8 cellular contexts compared by ENCODE assay signal in genomic region chr13:51849145-51850101, GRCh38. TPM values are rescaled to one million over a fixed set of nuclear protein-coding genes. Genes with fewer than 3 reads are reported as not detected.
DNase-seq lines count a peak whose midpoint lies in the region; ATAC-seq, FAIRE-seq and TF ChIP-seq lines count a peak whose summit lies in the region.

No MANE protein-coding gene starts in this region.

- H3K27ac ChIP-seq in 22Rv1 (peak overlapping the region; percentile 41), PC-9 (no peak overlapping the region), K562 (ENCODE audit: extremely low read depth, low read depth, low read length) (no peak overlapping the region)
- H3K27ac ChIP-seq in naive thymus-derived CD4-positive, alpha-beta T cell (ENCODE audit: low read depth, low read length) = no peak overlapping the region

- in situ Hi-C loops in K562 (cut with MboI) = no loop called here

- ATAC-seq in K562 (peak; percentile 91), GM21360 (IDR thresholded peaks at IDR 0.05; ENCODE audit: unreplicated experiment) (no peak), HG02938 (IDR thresholded peaks at IDR 0.05; ENCODE audit: unreplicated experiment) (no peak), HG03520 (IDR thresholded peaks at IDR 0.05; ENCODE audit: unreplicated experiment) (no peak)
- ATAC-seq in naive thymus-derived CD4-positive, alpha-beta T cell = peak; percentile 41

- BruUV-seq in PC-9 (replicated peaks; lab: Mats Ljungman, UMichigan) (no TSS peak), K562 (replicated peaks; lab: Mats Ljungman, UMichigan) (no TSS peak)

- peak in 1 of 2 experiments; percentile 39; a peak in 2 of 4 replicates for TF ChIP-seq RAD21 in K562 (CRISPR knock-in tag; conservative IDR thresholded peaks at IDR 0.05 in 1 of 2, IDR thresholded peaks at IDR 0.05 in 1 of 2)

- FAIRE-seq in GM12891 (lab: Jason Lieb, UNC) (peak; percentile 79), K562 (lab: Jason Lieb, UNC) (peak; percentile 29)

- H3K4me1 ChIP-seq in PC-9 (replicated peaks; ENCODE audit: insufficient read depth) = no peaks in the 10 kb centered on the region
- peaks cover 0 to 6% of the 10 kb centered on the region in 2 experiments; a peak in 3 of 5 replicates for H3K4me1 ChIP-seq in K562 (replicated peaks in 1 of 2; ENCODE audit: control insufficient read depth in 2 of 2, insufficient read depth in 2 of 2, low read length in 2 of 2)
- peaks cover 0 to 6% of the 10 kb centered on the region in 2 donors for H3K4me1 ChIP-seq in naive thymus-derived CD4-positive, alpha-beta T cell (ENCODE audit: control insufficient read depth in 2 of 2, insufficient read depth in 2 of 2, low read length in 2 of 2)

- no peaks in the 10 kb centered on the region for H3F3A ChIP-seq in PC-9 (ENCODE audit: insufficient read depth, low read depth)

- CTCF ChIA-PET in PC-9 (lab: Charles Lee) = no interaction called here
- CTCF ChIA-PET in K562 (lab: Yijun Ruan, JAX; ENCODE audit: low intra/inter-chr PET ratio) = no interaction called here
- CTCF ChIA-PET in naive thymus-derived CD4-positive, alpha-beta T cell (lab: Charles Lee) = interaction anchor here (0.6 to 1.3 kb wide), 3 partner anchors 34 to 37 kb away, joined by 3 to 5 read pairs (median 3); no protein-coding TSS in a partner anchor

- H3K4me2 ChIP-seq in PC-9 (no peak overlapping the region), K562 (ENCODE audit: insufficient read depth, low read length) (no peak overlapping the region)

- H4K20me1 ChIP-seq in PC-9 (ENCODE audit: insufficient read depth) (no peaks in the 10 kb centered on the region), K562 (replicated peaks; ENCODE audit: control insufficient read depth, insufficient read depth, low read length) (no peaks in the 10 kb centered on the region)

- no peak overlapping the region for H3K4me3 Mint-ChIP-seq in naive thymus-derived CD4-positive, alpha-beta T cell

- TF ChIP-seq POLR2A in GM12891 (IDR thresholded peaks at IDR 0.05; ENCODE audit: low read depth, low read length) (no peak), K562 (conservative IDR thresholded peaks at IDR 0.05) (no peak)

- H3K9me1 ChIP-seq in K562 (ENCODE audit: control insufficient read depth, insufficient read depth, low read length) = no peaks in the 10 kb centered on the region

- no peaks in the 10 kb centered on the region for H3K9me3 Mint-ChIP-seq in naive thymus-derived CD4-positive, alpha-beta T cell

- DNase-seq in GM12891 (ENCODE audit: insufficient read length, low spot score) = peak; percentile 39
- peak in 1 of 2 experiments; percentile 7 for DNase-seq in PC-9
- DNase-seq in K562 (ENCODE audit: extremely low read depth in 1 of 4, low spot score in 3 of 4) = peak; percentile 47 to 62 (median 58)
- peak in 3 of 9 donors; percentile 15 to 39 (median 27) for DNase-seq in naive thymus-derived CD4-positive, alpha-beta T cell

- intact Hi-C loops in PC-9 (cut with micrococcal nuclease; ENCODE audit: unreplicated experiment) = no loop called here
- intact Hi-C loops in K562 (cut with micrococcal nuclease) = loop anchor here (1.0 to 5.0 kb wide), 2 partner anchors 34 to 278 kb away; partner anchors contain the start of gene NEK5
- intact Hi-C loops in naive thymus-derived CD4-positive, alpha-beta T cell (cut with micrococcal nuclease) = loop anchor here (1.0 kb wide), 1 partner anchor 34 kb away; no protein-coding TSS in a partner anchor

- H3K4me3 ChIP-seq in PC-9 = no peak overlapping the region
- no peak overlapping the region for H3K4me3 ChIP-seq in K562
- no peak overlapping the region for H3K4me3 ChIP-seq in naive thymus-derived CD4-positive, alpha-beta T cell (ENCODE audit: low read length)

- H3K9ac ChIP-seq in K562 (ENCODE audit: insufficient read depth in 1 of 2, low read depth in 2 of 2, low read length in 2 of 2) = no peak overlapping the region

- no peaks in the 10 kb centered on the region for H3K36me3 Mint-ChIP-seq in naive thymus-derived CD4-positive, alpha-beta T cell

- H3K9me2 ChIP-seq in PC-9 (ENCODE audit: insufficient read depth) = no peaks in the 10 kb centered on the region

- peaks cover 7 to 16% (median 11%) of the 10 kb centered on the region in 5 donors for H3K27me3 Mint-ChIP-seq in naive thymus-derived CD4-positive, alpha-beta T cell

- no peaks in the 10 kb centered on the region for H3K79me2 ChIP-seq in PC-9 (ENCODE audit: low read depth)
- no peaks in the 10 kb centered on the region for H3K79me2 ChIP-seq in K562 (ENCODE audit: control insufficient read depth, insufficient read depth, low read length)

- H3K9me3 ChIP-seq in PC-9 (ENCODE audit: insufficient read depth, low read depth) (no peaks in the 10 kb centered on the region), K562 (replicated peaks; ENCODE audit: control insufficient read depth, insufficient read depth, low read depth, low read length) (no peaks in the 10 kb centered on the region)
- no peaks in the 10 kb centered on the region for H3K9me3 ChIP-seq in naive thymus-derived CD4-positive, alpha-beta T cell (ENCODE audit: control insufficient read depth in 2 of 3, low read length in 3 of 3)

- no peak overlapping the region for H2AFZ ChIP-seq in PC-9
- peak overlapping the region; percentile 62; the same call in 1 of the 2 replicates for H2AFZ ChIP-seq in K562 (ENCODE audit: low read depth, low read length)

- peaks cover 0 to 12% (median 7%) of the 10 kb centered on the region in 7 donors for H3K4me1 Mint-ChIP-seq in naive thymus-derived CD4-positive, alpha-beta T cell

- 0 out of 2 replicates have a peak, but pooled peaks cover 5% of the 10 kb centered on the region for H3K27me3 ChIP-seq in PC-9 (ENCODE audit: insufficient read depth, low read depth)
- no peaks in the 10 kb centered on the region for H3K27me3 ChIP-seq in K562 (ENCODE audit: control insufficient read depth in 2 of 2, insufficient read depth in 2 of 2, low read length in 2 of 2)
- no peaks in the 10 kb centered on the region for H3K27me3 ChIP-seq in naive thymus-derived CD4-positive, alpha-beta T cell (ENCODE audit: control insufficient read depth in 2 of 2, insufficient read depth in 2 of 2, low read length in 2 of 2)

- TF ChIP-seq CTCF in 22Rv1 (IDR thresholded peaks at IDR 0.05) (peak; percentile 81), PC-9 (conservative IDR thresholded peaks at IDR 0.05) (peak; percentile 52; the same call in 1 of the 2 replicates), K562 (IDR thresholded peaks at IDR 0.05 in 2 of 3, conservative IDR thresholded peaks at IDR 0.05 in 1 of 3; ENCODE audit: insufficient read depth in 2 of 3, low read depth in 1 of 3, low read length in 3 of 3) (peak; percentile 53 to 71 (median 56))

- POLR2A ChIA-PET in PC-9 (lab: Charles Lee; ENCODE audit: unreplicated experiment) (no interaction called here), K562 (lab: Yijun Ruan, JAX) (no interaction called here)
- POLR2A ChIA-PET in naive thymus-derived CD4-positive, alpha-beta T cell (lab: Charles Lee) = no interaction called here

- 49% methylated on average over 20 of the region's 21 CpGs for WGBS in K562 (ENCODE audit: insufficient coverage, low coverage, missing lambda C conversion rate)

- H3K27ac Mint-ChIP-seq in naive thymus-derived CD4-positive, alpha-beta T cell = peak overlapping the region in 2 of 9 donors; percentile 13 to 62

- no peak for TF ChIP-seq EP300 in K562 (IDR thresholded peaks at IDR 0.05; ENCODE audit: low read length)

- H3K36me3 ChIP-seq in PC-9 (ENCODE audit: low read depth) (no peaks in the 10 kb centered on the region), K562 (ENCODE audit: control insufficient read depth, insufficient read depth, low read length) (no peaks in the 10 kb centered on the region)
- no peaks in the 10 kb centered on the region for H3K36me3 ChIP-seq in naive thymus-derived CD4-positive, alpha-beta T cell (ENCODE audit: control insufficient read depth in 2 of 3, insufficient read depth in 3 of 3, low read length in 3 of 3)

RNA-seq across cellular contexts. Expression of gene TMEM272, which starts 4.4 kb away (rescaled TPM):
- not detected for polyA plus RNA-seq in GM12891 (2012; ENCODE audit: low read depth, missing spikeins)
- not detected in 2 replicates for total RNA-seq in PC-9 (2021)
- 0.30 and 0.48 TPM in 2 replicates for total RNA-seq in K562 (2011; cell fraction: chromatin; rRNA removed; ENCODE audit: low replicate concordance)
- total RNA-seq in K562 (2011; cell fraction: nucleolus; rRNA removed) = 0.13 and 0.17 TPM in 2 replicates
- 0.44 and 0.53 TPM in 2 replicates for total RNA-seq in K562 (2011; cell fraction: nucleoplasm; rRNA removed)
- 0.04 TPM in 1 of 2 replicates, not detected in the other for total RNA-seq in K562 (2014; rRNA removed)
- 0.04 and 0.06 TPM in 2 replicates for total RNA-seq in K562 (2014; rRNA removed; fragmentation: Illumina TruSeq; extraction: Trizol)
- 0.11 and 0.15 TPM in 2 replicates for total RNA-seq in K562 (2015; rRNA removed; fragmentation: Illumina TruSeq; extraction: Trizol)
- 0.09 and 0.16 TPM in 2 replicates for total RNA-seq in K562 (2021)
- polyA plus RNA-seq in K562 (2011; rRNA removed) = 0.04 and 0.07 TPM in 2 replicates
- 0.01 and 0.06 TPM in 2 replicates for polyA plus RNA-seq in K562 (2011; cell fraction: cytosol; rRNA removed)
- polyA plus RNA-seq in K562 (2011; cell fraction: nucleus; rRNA removed) = 0.40 and 0.91 TPM in 2 replicates
- 0.09 and 0.11 TPM in 2 replicates for polyA plus RNA-seq in K562 (2012)
- 0.06 and 0.15 TPM in 2 replicates for polyA plus RNA-seq in K562 (2014; fragmentation: Illumina TruSeq; extraction: Trizol)
- polyA plus RNA-seq in K562 (2014; fragmentation: Nextera tagmentation; extraction: Ambion mirVana) = under 1 TPM in 1 of 2 experiments, not detected in 1; 0.07 TPM
- 0.05 and 0.09 TPM in 2 replicates for polyA plus RNA-seq in K562 (2014; rRNA removed)
- polyA minus RNA-seq in K562 (2011; rRNA and poly(A)+ RNA removed) = 0.07 and 0.21 TPM in 2 replicates
- polyA minus RNA-seq in K562 (2011; cell fraction: cytosol; rRNA and poly(A)+ RNA removed) = not detected in 2 replicates
- 0.13 and 0.33 TPM in 2 replicates for polyA minus RNA-seq in K562 (2011; cell fraction: nucleus; rRNA and poly(A)+ RNA removed)
- total RNA-seq in naive thymus-derived CD4-positive, alpha-beta T cell = 10 to 100 TPM in 2 of 5 experiments, 1 to 10 TPM in 2, under 1 TPM in 1; 0.19 to 23.3 (median 5.9) TPM
- polyA plus RNA-seq in naive thymus-derived CD4-positive, alpha-beta T cell = under 1 TPM; 0.74 to 0.75 TPM

RNA-seq across cellular contexts. Expression of gene CCDC70, which starts 12.3 kb away (rescaled TPM):
- not detected for polyA plus RNA-seq in GM12891 (2012; ENCODE audit: low read depth, missing spikeins)
- total RNA-seq in PC-9 (2021) = not detected in 2 replicates
- total RNA-seq in K562 (2011; cell fraction: chromatin; rRNA removed; ENCODE audit: low replicate concordance) = not detected in 2 replicates
- not detected in 2 replicates for total RNA-seq in K562 (2011; cell fraction: nucleolus; rRNA removed)
- not detected in 2 replicates for total RNA-seq in K562 (2011; cell fraction: nucleoplasm; rRNA removed)
- total RNA-seq in K562 (2014; rRNA removed) = not detected in 2 replicates
- not detected in 2 replicates for total RNA-seq in K562 (2014; rRNA removed; fragmentation: Illumina TruSeq; extraction: Trizol)
- 0.19 TPM in 1 of 2 replicates, not detected in the other for total RNA-seq in K562 (2015; rRNA removed; fragmentation: Illumina TruSeq; extraction: Trizol)
- not detected in 2 replicates for total RNA-seq in K562 (2021)
- polyA plus RNA-seq in K562 (2011; rRNA removed) = not detected in 2 replicates
- not detected in 2 replicates for polyA plus RNA-seq in K562 (2011; cell fraction: cytosol; rRNA removed)
- polyA plus RNA-seq in K562 (2011; cell fraction: nucleus; rRNA removed) = not detected in 2 replicates
- 0.17 and 0.25 TPM in 2 replicates for polyA plus RNA-seq in K562 (2012)
- polyA plus RNA-seq in K562 (2014; fragmentation: Illumina TruSeq; extraction: Trizol) = not detected in 2 replicates
- polyA plus RNA-seq in K562 (2014; fragmentation: Nextera tagmentation; extraction: Ambion mirVana) = not detected
- polyA plus RNA-seq in K562 (2014; rRNA removed) = not detected in 2 replicates
- polyA minus RNA-seq in K562 (2011; rRNA and poly(A)+ RNA removed) = not detected in 2 replicates
- polyA minus RNA-seq in K562 (2011; cell fraction: cytosol; rRNA and poly(A)+ RNA removed) = not detected in 2 replicates
- polyA minus RNA-seq in K562 (2011; cell fraction: nucleus; rRNA and poly(A)+ RNA removed) = not detected in 2 replicates
- not detected for total RNA-seq in naive thymus-derived CD4-positive, alpha-beta T cell
- not detected for polyA plus RNA-seq in naive thymus-derived CD4-positive, alpha-beta T cell

RNA-seq across cellular contexts. Expression of gene DHRS12, which starts 45.5 kb away (rescaled TPM):
- 9.3 TPM for polyA plus RNA-seq in GM12891 (2012; ENCODE audit: low read depth, missing spikeins)
- 6.9 and 11.9 TPM in 2 replicates for total RNA-seq in PC-9 (2021)
- 1.9 and 3.0 TPM in 2 replicates for total RNA-seq in K562 (2011; cell fraction: chromatin; rRNA removed; ENCODE audit: low replicate concordance)
- total RNA-seq in K562 (2011; cell fraction: nucleolus; rRNA removed) = 1.0 and 1.2 TPM in 2 replicates
- 2.5 TPM in 2 replicates for total RNA-seq in K562 (2011; cell fraction: nucleoplasm; rRNA removed)
- total RNA-seq in K562 (2014; rRNA removed) = 0.94 and 1.8 TPM in 2 replicates
- total RNA-seq in K562 (2014; rRNA removed; fragmentation: Illumina TruSeq; extraction: Trizol) = 0.77 and 1.5 TPM in 2 replicates
- total RNA-seq in K562 (2015; rRNA removed; fragmentation: Illumina TruSeq; extraction: Trizol) = 0.76 and 1.5 TPM in 2 replicates
- 1.1 and 1.2 TPM in 2 replicates for total RNA-seq in K562 (2021)
- polyA plus RNA-seq in K562 (2011; rRNA removed) = 2.4 and 2.7 TPM in 2 replicates
- polyA plus RNA-seq in K562 (2011; cell fraction: cytosol; rRNA removed) = 1.2 and 1.4 TPM in 2 replicates
- polyA plus RNA-seq in K562 (2011; cell fraction: nucleus; rRNA removed) = 3.3 and 4.5 TPM in 2 replicates
- polyA plus RNA-seq in K562 (2012) = 2.3 and 2.4 TPM in 2 replicates
- 0.93 and 0.98 TPM in 2 replicates for polyA plus RNA-seq in K562 (2014; fragmentation: Illumina TruSeq; extraction: Trizol)
- under 1 TPM; 0.62 to 0.69 TPM for polyA plus RNA-seq in K562 (2014; fragmentation: Nextera tagmentation; extraction: Ambion mirVana)
- 0.82 and 1.1 TPM in 2 replicates for polyA plus RNA-seq in K562 (2014; rRNA removed)
- 0.88 and 1.7 TPM in 2 replicates for polyA minus RNA-seq in K562 (2011; rRNA and poly(A)+ RNA removed)
- not detected in 2 replicates for polyA minus RNA-seq in K562 (2011; cell fraction: cytosol; rRNA and poly(A)+ RNA removed)
- 1.5 and 2.3 TPM in 2 replicates for polyA minus RNA-seq in K562 (2011; cell fraction: nucleus; rRNA and poly(A)+ RNA removed)
- total RNA-seq in naive thymus-derived CD4-positive, alpha-beta T cell = 10 to 100 TPM in 4 of 5 experiments, 1 to 10 TPM in 1; 6.7 to 25.3 (median 20.1) TPM
- polyA plus RNA-seq in naive thymus-derived CD4-positive, alpha-beta T cell = 10 to 100 TPM; 24.8 to 27.1 TPM

Comparison
In these comparisons a context has a peak if more than half of its experiments do, and no peak if none do; other contexts are left out.
1. ATAC-seq: peak in K562 (single experiment) and naive thymus-derived CD4-positive, alpha-beta T cell (single experiment); none in GM21360 (single experiment), HG02938 (single experiment) and HG03520 (single experiment).
2. Peak in every context shown above with its lines, with median percentiles within 50 percentile points of each other: CTCF ChIP-seq.